8 cellular contexts compared by ENCODE assay signal in the genomic region with DNA sequence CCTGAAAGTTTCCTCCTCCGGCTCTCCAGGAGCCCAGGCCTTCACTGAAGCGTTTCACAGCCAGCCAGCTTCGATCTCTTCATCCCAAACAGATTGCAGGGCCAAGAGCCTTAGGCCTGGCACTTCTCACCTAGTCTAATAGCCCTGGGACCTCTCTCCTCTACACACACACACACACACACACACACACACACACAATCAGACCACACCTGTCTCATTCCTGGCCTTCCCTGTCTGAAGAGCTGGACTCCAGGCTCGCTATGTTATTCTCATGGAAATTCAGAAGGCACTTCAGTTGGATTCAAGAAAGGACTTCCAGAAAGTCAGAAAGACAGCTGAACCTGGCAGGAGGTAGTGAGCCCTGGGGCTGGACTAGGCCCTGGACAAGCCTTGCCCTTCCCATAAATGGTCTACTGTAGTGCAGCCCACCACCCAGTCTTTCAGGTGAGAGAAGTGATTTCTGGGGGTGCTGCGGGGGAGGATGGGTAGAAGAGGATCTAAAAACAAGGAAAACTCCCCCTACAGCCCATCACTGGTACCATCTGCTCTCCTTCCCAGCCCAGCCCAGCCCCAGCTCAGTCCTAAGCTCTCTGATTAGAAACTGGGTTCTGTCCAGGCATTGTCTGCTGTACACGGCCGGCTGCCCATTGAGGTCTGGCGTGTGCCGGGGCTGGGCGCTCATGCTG. TPM values are rescaled to one million over a fixed set of nuclear protein-coding genes. Genes with fewer than 3 reads are reported as not detected.
DNase-seq lines count a peak whose midpoint lies in the region; ATAC-seq and TF ChIP-seq lines count a peak whose summit lies in the region.

No MANE protein-coding gene starts in this region.

- H3K36me3 ChIP-seq in iPS-18a (ENCODE audit: control insufficient read depth, low read depth, low read length), result no peaks in the 10 kb centered on the region
- H3K36me3 ChIP-seq in stomach, result no peaks in the 10 kb centered on the region
- H3K36me3 ChIP-seq in GM23248 (ENCODE audit: low read depth), result no peaks in the 10 kb centered on the region

- in situ Hi-C loops in GM23248 (cut with MboI), result no loop called here

- H3K27me3 Mint-ChIP-seq in activated T-cell treated with anti-CD3 and anti-CD28 coated beads, Interleukin-2, amount 50 U/mL, for 4 hours (ENCODE audit: low read depth), result no peaks in the 10 kb centered on the region

- 66 to 74% (median 67%) methylated on average over 9 to 10 of the region's 10 CpGs for WGBS in stomach, 5 donors
- 78 to 80% methylated on average over 10 of the region's 10 CpGs for WGBS in GM23248 (ENCODE audit: low coverage in 1 of 2, low lambda C conversion rate in 2 of 2, missing lambda C conversion rate in 2 of 2), 2 experiments

- intact Hi-C loops in stomach (cut with DNase I; ENCODE audit: low total_unique reads), result no loop called here

- H3K9me3 ChIP-seq in iPS-18a (ENCODE audit: control insufficient read depth, low read depth, low read length), result no peaks in the 10 kb centered on the region
- H3K9me3 ChIP-seq in stomach, result no peaks in the 10 kb centered on the region
- no peaks in the 10 kb centered on the region for H3K9me3 ChIP-seq in GM23248 (ENCODE audit: low read depth)

- TF ChIP-seq POLR2A in stomach (IDR thresholded peaks at IDR 0.05), result no peak

- H3K9ac ChIP-seq in iPS-18a (ENCODE audit: low read length) (no peak overlapping the region), GM23248 (no peak overlapping the region)

- peak overlapping the region; percentile 96 for H3K4me3 Mint-ChIP-seq in activated T-cell treated with anti-CD3 and anti-CD28 coated beads, Interleukin-2, amount 50 U/mL, for 4 hours

- ATAC-seq in activated T-cell treated with anti-CD3 and anti-CD28 coated beads, Interleukin-2, amount 50 U/mL, for 4 hours, result no peak
- ATAC-seq in GM21367 (IDR thresholded peaks at IDR 0.05; ENCODE audit: unreplicated experiment), result no peak

- no peaks in the 10 kb centered on the region for H3K9me2 ChIP-seq in GM23248 (ENCODE audit: insufficient read depth)

- H3F3A ChIP-seq in GM23248 (ENCODE audit: insufficient read depth), result no peaks in the 10 kb centered on the region

- H3K36me3 Mint-ChIP-seq in activated T-cell treated with anti-CD3 and anti-CD28 coated beads, Interleukin-2, amount 50 U/mL, for 4 hours (ENCODE audit: insufficient read depth), result peaks cover 7% of the 10 kb centered on the region

- H3K4me3 ChIP-seq in iPS-18a (ENCODE audit: low read length), result peak overlapping the region; percentile 21
- H3K4me3 ChIP-seq in stomach, result peak overlapping the region in 1 of 4 donors; percentile 66
- no peak overlapping the region for H3K4me3 ChIP-seq in GM23248

- H3K79me2 ChIP-seq in GM23248 (ENCODE audit: insufficient read depth), result no peaks in the 10 kb centered on the region

- no peak overlapping the region for H3K4me2 ChIP-seq in GM23248 (ENCODE audit: unreplicated experiment)

- peaks cover 80% of the 10 kb centered on the region for H3K4me1 Mint-ChIP-seq in activated T-cell treated with anti-CD3 and anti-CD28 coated beads, Interleukin-2, amount 50 U/mL, for 4 hours (ENCODE audit: low read depth)

- H3K4me1 ChIP-seq in iPS-18a (ENCODE audit: control insufficient read depth, low read depth, low read length) (peaks cover 39% of the 10 kb centered on the region), stomach (peaks cover 19 to 93% (median 62%) of the 10 kb centered on the region in 4 donors), GM23248 (ENCODE audit: insufficient read depth) (peaks cover 5% of the 10 kb centered on the region; the same call in 1 of the 2 replicates)

- H3K9me3 Mint-ChIP-seq in activated T-cell treated with anti-CD3 and anti-CD28 coated beads, Interleukin-2, amount 50 U/mL, for 4 hours, result no peaks in the 10 kb centered on the region

- H3K27me3 ChIP-seq in iPS-18a (ENCODE audit: control insufficient read depth, insufficient read depth, low read length) (peaks cover 8% of the 10 kb centered on the region), stomach (peaks cover 0 to 12% (median 0%) of the 10 kb centered on the region in 3 donors), GM23248 (replicated peaks; ENCODE audit: insufficient read depth) (peaks cover 10% of the 10 kb centered on the region; the same call in 1 of the 2 replicates)

- no peak for TF ChIP-seq EP300 in stomach (IDR thresholded peaks at IDR 0.05)

- peak in 1 of 7 experiments; percentile 24 for TF ChIP-seq CTCF in stomach (IDR thresholded peaks at IDR 0.05)

- H3K27ac ChIP-seq in iPS-18a (ENCODE audit: low read length), result no peak overlapping the region
- H3K27ac ChIP-seq in stomach, result peak overlapping the region; percentile 7 to 84 (median 66)
- H3K27ac ChIP-seq in GM23248, result no peak overlapping the region

- no peaks in the 10 kb centered on the region for H4K20me1 ChIP-seq in GM23248 (ENCODE audit: insufficient read depth)

- no peak overlapping the region for H2AFZ ChIP-seq in GM23248

- DNase-seq in ELF-1 (ENCODE audit: low read depth, low spot score) (peak; percentile 83), M059J (ENCODE audit: low read depth) (peak; percentile 30), stomach (no peak), NCI-H2196 treated with DMSO at 0.1 percent for 48 hours (lab: John Stamatoyannopoulos, UW; ENCODE audit: unreplicated experiment) (no peak), GM23248 (no peak)
- peak; percentile 32 for DNase-seq in activated T-cell treated with anti-CD3 and anti-CD28 coated beads, Interleukin-2, amount 50 U/mL, for 4 hours

RNA-seq across cellular contexts. Expression of a gene that starts 2.7 kb away (rescaled TPM):
- total RNA-seq in M059J (2014; rRNA removed; shearing (Covaris generic)), result 0.52 and 1.2 TPM in 2 replicates
- total RNA-seq in activated T-cell treated with anti-CD3 and anti-CD28 coated beads, Interleukin-2, amount 50 U/mL, for 4 hours, result 10 to 100 TPM; 24.2 to 36.3 (median 30.3) TPM
- 1 to 10 TPM; 2.0 to 8.8 (median 3.2) TPM for total RNA-seq in stomach
- under 1 TPM; 0.30 to 0.68 (median 0.31) TPM for polyA plus RNA-seq in stomach
- total RNA-seq in GM23248 (2014; rRNA removed; shearing (Covaris generic)), result under 0.01 TPM in 1 of 2 replicates, not detected in the other
- polyA plus RNA-seq in GM23248 (2016; fragmentation: Nextera tagmentation; extraction: Ambion mirVana), result 0.03 and 0.04 TPM in 2 replicates

Comparison
In these comparisons a context has a peak if more than half of its experiments do, and no peak if none do; other contexts are left out.
1. DNase-seq: peak in ELF-1 (single experiment), M059J (single experiment) and activated T-cell treated with anti-CD3 and anti-CD28 coated beads, Interleukin-2, amount 50 U/mL, for 4 hours (single experiment); none in stomach (single experiment), NCI-H2196 treated with DMSO at 0.1 percent for 48 hours (single experiment) and GM23248 (single experiment).
2. H3K27ac ChIP-seq: peak in stomach (5 of 5); none in iPS-18a (single experiment) and GM23248 (single experiment).